Comparison of ENCODE assay signal across 8 cellular contexts in genomic region chr3:36992806-36993325, GRCh38. TPM values are rescaled to one million over a fixed set of nuclear protein-coding genes. Genes with fewer than 3 reads are reported as not detected.
DNase-seq lines count a peak whose midpoint lies in the region; ATAC-seq, FAIRE-seq and TF ChIP-seq lines count a peak whose summit lies in the region.

Gene EPM2AIP1 (minus strand): TSS chr3:36993131. CDS start chr3:36993077, 54 bp downstream.

- peaks cover 33% of the 10 kb centered on the region for H3K4me1 ChIP-seq in A549
- peaks cover 5% of the 10 kb centered on the region for H3K4me1 ChIP-seq in ovary (ENCODE audit: insufficient read depth)

- 0 out of 5 replicates have a peak, but pooled peaks of 1 of the 2 experiments have one; percentile 33 for TF ChIP-seq RAD21 in A549 (conservative IDR thresholded peaks at IDR 0.05 in 1 of 2, IDR thresholded peaks at IDR 0.05 in 1 of 2)

- WGBS in A549 (ENCODE audit: missing lambda C conversion rate): under 1% methylated on average over 43 of the region's 48 CpGs
- WGBS in ovary, 3 donors: 0 to 1% (median 1%) methylated on average over 48 of the region's 48 CpGs

- H3K27ac ChIP-seq in A549 (peak within 1 kb of the TSS; percentile 90 to 92), ovary (peak within 1 kb of the TSS; percentile 98)

- POLR2A ChIA-PET in A549 (lab: Yijun Ruan, JAX): interaction anchor here (0.6 to 1.5 kb wide), 15 partner anchors 10 to 191 kb away, joined by 3 to 11 read pairs (median 4); no protein-coding TSS in a partner anchor

- TF ChIP-seq CTCF in A549 (IDR thresholded peaks at IDR 0.05) (no peak), fibroblast of villous mesenchyme (IDR thresholded peaks at IDR 0.05; ENCODE audit: insufficient read depth, low read depth, low read length) (peak; percentile 24), ovary (IDR thresholded peaks at IDR 0.05) (peak in 2 of 3 donors; percentile 61 to 64)

- peak in 1 of 2 experiments; percentile 100 for DNase-seq in A549 (ENCODE audit: low read depth in 1 of 2, low spot score in 1 of 2)
- DNase-seq in fibroblast of villous mesenchyme (ENCODE audit: low read depth): no peak
- DNase-seq in ovary: peak in 1 of 5 donors; percentile 97
- DNase-seq in OCI-M1 (lab: John Stamatoyannopoulos, UW): no peak
- DNase-seq in NCI-H1694 treated with DMSO at 0.1 percent for 48 hours (lab: John Stamatoyannopoulos, UW): no peak

- intact Hi-C loops in ovary (cut with DNase I): loop anchor here in 2 of 4 donors (10.0 kb wide), 2 partner anchors 222 to 1172 kb away; partner anchors contain the start of gene OXSR1 (in 1 of the 2)

- H3K4me2 ChIP-seq in A549: peak within 1 kb of the TSS; percentile 96

- CTCF ChIA-PET in A549 (lab: Yijun Ruan, JAX): interaction anchor here (0.6 to 2.1 kb wide), 10 partner anchors 11 to 227 kb away, joined by 3 to 6 read pairs (median 4); no protein-coding TSS in a partner anchor

- H3K4me3 ChIP-seq in A549 (peak within 1 kb of the TSS; percentile 61), fibroblast of villous mesenchyme (ENCODE audit: low read depth, low read length) (peak within 1 kb of the TSS; percentile 96), ovary (peak within 1 kb of the TSS; percentile 84)

- H3K9me3 ChIP-seq in A549: no peaks in the 10 kb centered on the region
- no peaks in the 10 kb centered on the region for H3K9me3 ChIP-seq in ovary

- peak; percentile 96 to 98 for ATAC-seq in A549
- peak; percentile 13 for ATAC-seq in GM18870 (IDR thresholded peaks at IDR 0.05; ENCODE audit: unreplicated experiment)
- peak; percentile 82 for ATAC-seq in HG03066 (IDR thresholded peaks at IDR 0.05; ENCODE audit: low read depth, unreplicated experiment)

- H3K27me3 ChIP-seq in ovary: no peaks in the 10 kb centered on the region

- TF ChIP-seq EP300 in A549 (IDR thresholded peaks at IDR 0.05): no peak
- TF ChIP-seq EP300 in ovary (IDR thresholded peaks at IDR 0.05): no peak

- TF ChIP-seq POLR2A in A549 (IDR thresholded peaks at IDR 0.05; ENCODE audit: low read length) (peak; percentile 85), ovary (IDR thresholded peaks at IDR 0.05) (peak; percentile 95)

- H3K36me3 ChIP-seq in ovary: no peaks in the 10 kb centered on the region

- no peak for FAIRE-seq in A549 (lab: Jason Lieb, UNC)
- FAIRE-seq in TTC549 (lab: Jason Lieb, UNC): peak; percentile 99

TF ChIP-seq in A549, 52 proteins besides CTCF, POLR2A, EP300 and RAD21 (continues in another document):
- no peak; the same call in 1 of the 2 replicates for TF ChIP-seq RFX5 (IDR thresholded peaks at IDR 0.05)
- TF ChIP-seq E2F6 (IDR thresholded peaks at IDR 0.05; ENCODE audit: borderline replicate concordance, low read depth): peak; percentile 79; the same call in 1 of the 2 replicates
- no peak for TF ChIP-seq FOSB (CRISPR knock-in tag; IDR thresholded peaks at IDR 0.05)
- TF ChIP-seq HES2 (IDR thresholded peaks at IDR 0.05): no peak
- no peak for TF ChIP-seq CHD4 (IDR thresholded peaks at IDR 0.05; ENCODE audit: borderline replicate concordance)
- peak; percentile 26; the same call in 1 of the 2 replicates for TF ChIP-seq HMGXB4 (CRISPR knock-in tag; IDR thresholded peaks at IDR 0.05; ENCODE audit: borderline replicate concordance)
- TF ChIP-seq REST (IDR thresholded peaks at IDR 0.05): no peak; the same call in 1 of the 2 replicates
- TF ChIP-seq JUN (IDR thresholded peaks at IDR 0.05): peak; percentile 64 to 73; a peak in 3 of 5 replicates
- peak; percentile 67 for TF ChIP-seq MAX (IDR thresholded peaks at IDR 0.05)
- TF ChIP-seq ESRRA (IDR thresholded peaks at IDR 0.05; ENCODE audit: borderline replicate concordance, low read length): no peak
- TF ChIP-seq ZFP36 (IDR thresholded peaks at IDR 0.05; ENCODE audit: borderline replicate concordance, partially characterized antibody): no peak
- no peak for TF ChIP-seq NPAS2 (CRISPR knock-in tag; IDR thresholded peaks at IDR 0.05; ENCODE audit: borderline replicate concordance)
- TF ChIP-seq CHD2 (IDR thresholded peaks at IDR 0.05; ENCODE audit: low read length, partially characterized antibody): no peak
- TF ChIP-seq CBX8 (IDR thresholded peaks at IDR 0.05): no peak
- TF ChIP-seq HOXB13 (CRISPR knock-in tag; IDR thresholded peaks at IDR 0.05; ENCODE audit: low read depth): peak; percentile 64; the same call in 1 of the 2 replicates
- TF ChIP-seq NFE2L2 (conservative IDR thresholded peaks at IDR 0.05; ENCODE audit: low read length): no peak
- no peak for TF ChIP-seq RNF2 (IDR thresholded peaks at IDR 0.05; ENCODE audit: borderline replicate concordance, low read depth)
- no peak for TF ChIP-seq ZNF302 (CRISPR knock-in tag; IDR thresholded peaks at IDR 0.05)
- 0 out of 2 replicates have a peak, but pooled peaks have one; percentile 46 for TF ChIP-seq ATOH8 (CRISPR knock-in tag; IDR thresholded peaks at IDR 0.05; ENCODE audit: low read depth)
- 0 out of 2 replicates have a peak, but pooled peaks have one; percentile 59 for TF ChIP-seq HOXB5 (CRISPR knock-in tag; IDR thresholded peaks at IDR 0.05)

RNA-seq across cellular contexts. Expression of gene EPM2AIP1, which starts in this region (rescaled TPM):
- polyA plus RNA-seq in A549 (2011; rRNA removed) (9.9 and 15.7 TPM in 2 replicates), A549 (2017; fragmentation: RNase III; extraction: RNeasy Plus Mini Kit Qiagen cat#74134 plus additional on column Dnase treatment) (10.3 to 11.1 TPM (median 10.3 TPM) in 3 replicates), ovary (10 to 100 TPM; 10.2 to 15.9 TPM)
- polyA plus RNA-seq in A549 (2012; cell fraction: cytosol; rRNA removed): 2.3 and 2.8 TPM in 2 replicates
- 3.5 and 4.1 TPM in 2 replicates for polyA plus RNA-seq in A549 (2012; cell fraction: nucleus; rRNA removed)
- 9.1 and 10.2 TPM in 2 replicates for polyA minus RNA-seq in A549 (2011; rRNA and poly(A)+ RNA removed)
- total RNA-seq in fibroblast of villous mesenchyme (22.5 and 24.2 TPM in 2 replicates), ovary (10 to 100 TPM; 25.0 to 40.0 (median 33.1) TPM)

Comparison
In these comparisons a context has a peak if more than half of its experiments do, and no peak if none do; other contexts are left out.
1. ATAC-seq: peak in every context shown above with its lines; median percentile 97 in A549; 82 in HG03066; 13 in GM18870.